Comparison of ENCODE assay signal across 8 cellular contexts in the genomic region with DNA sequence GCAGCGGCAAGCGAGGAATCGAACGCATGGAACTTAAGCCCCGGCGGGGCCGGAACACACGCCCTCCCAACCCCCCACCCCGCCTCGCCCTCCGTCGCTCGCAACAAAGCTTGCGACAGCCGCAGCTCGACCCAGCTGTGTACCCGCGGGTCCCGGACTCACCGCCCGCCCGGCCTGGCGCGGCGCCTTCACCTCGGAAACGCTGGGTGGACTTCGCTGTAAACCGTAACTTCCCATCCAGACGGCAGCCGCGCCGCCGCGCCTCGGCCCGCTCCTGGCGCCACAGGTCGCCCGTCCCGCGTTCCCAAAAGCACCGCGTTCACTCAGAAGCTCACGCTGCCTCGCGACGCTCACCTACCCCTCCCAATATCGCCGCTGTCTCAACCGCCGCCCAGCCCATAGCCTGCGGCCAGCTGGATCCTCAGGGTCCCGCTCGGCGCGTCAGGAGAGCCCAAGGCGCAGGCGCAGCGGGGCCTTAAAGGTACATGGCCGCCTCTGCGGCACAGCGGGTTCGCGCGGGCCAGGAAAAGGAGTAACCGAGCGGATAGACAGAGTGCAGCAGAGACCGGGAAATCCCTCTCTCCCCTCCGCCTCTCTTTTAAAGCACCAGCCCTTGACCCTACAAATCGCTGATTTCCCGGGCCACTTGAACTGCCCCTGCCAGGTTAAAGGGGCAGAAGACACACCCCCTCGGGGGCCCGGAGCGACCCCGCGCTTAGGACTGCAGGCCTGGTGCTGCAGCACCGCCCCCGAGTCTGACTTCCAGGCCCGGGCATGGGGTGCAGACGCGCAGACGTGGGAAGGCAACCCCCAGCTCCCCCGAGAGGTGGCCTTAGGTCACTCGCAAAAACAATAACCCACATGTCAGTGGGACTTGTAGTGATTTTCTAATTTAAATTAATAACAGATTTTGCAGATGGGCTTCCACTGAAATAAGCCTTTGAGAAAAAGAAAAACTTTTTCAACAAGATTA. TPM values are rescaled to one million over a fixed set of nuclear protein-coding genes. Genes with fewer than 3 reads are reported as not detected.
A peak's percentile ranks its signal among the peaks of the same experiment; 100 is the strongest.
DNase-seq lines count a peak whose midpoint lies in the region; ATAC-seq and TF ChIP-seq lines count a peak whose summit lies in the region.
"Not testable (repeated sequence)": the region's sequence is repeated elsewhere in the genome, so short reads cannot be mapped to it uniquely, and the experiment has no call there.

A gene with protein sequence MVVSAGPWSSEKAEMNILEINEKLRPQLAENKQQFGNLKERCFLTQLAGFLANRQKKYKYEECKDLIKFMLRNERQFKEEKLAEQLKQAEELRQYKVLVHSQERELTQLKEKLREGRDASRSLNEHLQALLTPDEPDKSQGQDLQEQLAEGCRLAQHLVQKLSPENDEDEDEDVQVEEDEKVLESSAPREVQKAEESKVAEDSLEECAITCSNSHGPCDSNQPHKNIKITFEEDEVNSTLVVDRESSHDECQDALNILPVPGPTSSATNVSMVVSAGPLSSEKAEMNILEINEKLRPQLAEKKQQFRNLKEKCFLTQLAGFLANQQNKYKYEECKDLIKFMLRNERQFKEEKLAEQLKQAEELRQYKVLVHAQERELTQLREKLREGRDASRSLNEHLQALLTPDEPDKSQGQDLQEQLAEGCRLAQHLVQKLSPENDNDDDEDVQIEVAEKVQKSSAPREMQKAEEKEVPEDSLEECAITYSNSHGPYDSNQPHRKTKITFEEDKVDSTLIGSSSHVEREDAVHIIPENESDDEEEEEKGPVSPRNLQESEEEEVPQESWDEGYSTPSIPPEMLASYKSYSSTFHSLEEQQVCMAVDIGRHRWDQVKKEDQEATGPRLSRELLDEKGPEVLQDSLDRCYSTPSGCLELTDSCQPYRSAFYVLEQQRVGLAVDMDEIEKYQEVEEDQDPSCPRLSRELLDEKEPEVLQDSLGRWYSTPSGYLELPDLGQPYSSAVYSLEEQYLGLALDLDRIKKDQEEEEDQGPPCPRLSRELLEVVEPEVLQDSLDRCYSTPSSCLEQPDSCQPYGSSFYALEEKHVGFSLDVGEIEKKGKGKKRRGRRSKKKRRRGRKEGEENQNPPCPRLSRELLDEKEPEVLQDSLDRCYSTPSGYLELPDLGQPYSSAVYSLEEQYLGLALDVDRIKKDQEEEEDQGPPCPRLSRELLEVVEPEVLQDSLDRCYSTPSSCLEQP (N-terminal part only) (minus strand): TSS at position 443 of the 973 bp plus-strand sequence. CDS start 21,412 bp downstream, outside the sequence.

- H3K27ac Mint-ChIP-seq in T-cell, result peak within 1 kb of the TSS; percentile 93 to 97
- H3K27ac Mint-ChIP-seq in activated naive CD8-positive, alpha-beta T cell treated with anti-CD3 and anti-CD28 coated beads for 36 hours, result peak within 1 kb of the TSS; percentile 96

- H3K79me2 ChIP-seq in Karpas-422 (ENCODE audit: low read length), result not testable (repeated sequence)

- not testable (repeated sequence) for H3K9me3 ChIP-seq in HAP-1; Karpas-422 (ENCODE audit: low read length)

- H3K4me1 Mint-ChIP-seq in T-cell; activated naive CD8-positive, alpha-beta T cell treated with anti-CD3 and anti-CD28 coated beads for 36 hours: not testable (repeated sequence)

- H3K9me3 Mint-ChIP-seq in T-cell; activated naive CD8-positive, alpha-beta T cell treated with anti-CD3 and anti-CD28 coated beads for 36 hours: not testable (repeated sequence)

- not testable (repeated sequence) for TF ChIP-seq CTCF in omental fat pad (IDR thresholded peaks at IDR 0.05)

- H3K4me1 ChIP-seq in HAP-1; Karpas-422 (ENCODE audit: low read length): not testable (repeated sequence)

- H3K9me2 ChIP-seq in Karpas-422 (replicated peaks; ENCODE audit: insufficient read depth, low read length), result not testable (repeated sequence)

- CTCF ChIA-PET in T-cell (lab: Charles Lee), result not testable (repeated sequence)

- not testable (repeated sequence) for H3K36me3 Mint-ChIP-seq in T-cell; activated naive CD8-positive, alpha-beta T cell treated with anti-CD3 and anti-CD28 coated beads for 36 hours

- POLR2A ChIA-PET in T-cell (lab: Charles Lee), result not testable (repeated sequence)

- DNase-seq in G401 (ENCODE audit: low spot score) (peak; percentile 17), HAP-1 (ENCODE audit: low spot score in 2 of 2) (peak in 1 of 2 experiments; percentile 68), Karpas-422 (peak; percentile 56), T-cell (peak in 30 of 34 experiments; percentile 11 to 56 (median 30)), glomerular visceral epithelial cell (ENCODE audit: extremely low spot score) (peak; percentile 42), stromal cell of bone marrow (ENCODE audit: low read depth) (peak; percentile 6)
- DNase-seq in activated naive CD8-positive, alpha-beta T cell treated with anti-CD3 and anti-CD28 coated beads for 36 hours, result peak; percentile 56
- DNase-seq in omental fat pad (ENCODE audit: low spot score), result not testable (repeated sequence)

- H3K36me3 ChIP-seq in HAP-1 (replicated peaks); Karpas-422 (ENCODE audit: insufficient read depth, low read length): not testable (repeated sequence)

- not testable (repeated sequence) for H3K27me3 Mint-ChIP-seq in T-cell; activated naive CD8-positive, alpha-beta T cell treated with anti-CD3 and anti-CD28 coated beads for 36 hours

- not testable (repeated sequence) for H3K9ac ChIP-seq in Karpas-422 (ENCODE audit: low read length)

- not testable (repeated sequence) for H3K27ac ChIP-seq in Karpas-422 (ENCODE audit: low read length)

- not testable (repeated sequence) for H3K27me3 ChIP-seq in HAP-1 (ENCODE audit: low read depth); Karpas-422 (ENCODE audit: low read length)

- H4K20me1 ChIP-seq in Karpas-422 (ENCODE audit: insufficient read depth, low read depth, low read length), result not testable (repeated sequence)

- H3K4me3 ChIP-seq in HAP-1, result peak within 1 kb of the TSS; percentile 39
- H3K4me3 ChIP-seq in Karpas-422 (ENCODE audit: low read length), result peak within 1 kb of the TSS; percentile 43; the same call in 1 of the 2 replicates

- not testable (repeated sequence) for H2AFZ ChIP-seq in Karpas-422 (ENCODE audit: low read length)

- H3K4me3 Mint-ChIP-seq in T-cell, result peak within 1 kb of the TSS; percentile 95 to 99 (median 97)
- peak within 1 kb of the TSS; percentile 98 for H3K4me3 Mint-ChIP-seq in activated naive CD8-positive, alpha-beta T cell treated with anti-CD3 and anti-CD28 coated beads for 36 hours

- in situ Hi-C loops in G401 (cut with HindIII; ENCODE audit: low sequenced_read_pairs); HAP-1 (cut with MboI; ENCODE audit: low sequenced_read_pairs): not testable (repeated sequence)

- ATAC-seq in T-cell (replicated peaks in 1 of 4), result peak; percentile 94
- ATAC-seq in omental fat pad (ENCODE audit: low FRiP score), result peak; percentile 100

- not testable (repeated sequence) for H3K4me2 ChIP-seq in Karpas-422 (ENCODE audit: low read depth, low read length, poor library complexity, severe bottlenecking)

RNA-seq across cellular contexts. Expression of the gene that starts here (rescaled TPM):
- total RNA-seq in G401 (2014; rRNA removed; shearing (Covaris generic)), result 5.6 and 6.7 TPM in 2 replicates
- 14.2 and 15.0 TPM in 2 replicates for total RNA-seq in Karpas-422 (2014; rRNA removed; shearing (Covaris generic); ENCODE audit: low replicate concordance)
- total RNA-seq in T-cell, result 10 to 100 TPM; 42.9 to 60.1 (median 45.5) TPM
- total RNA-seq in activated naive CD8-positive, alpha-beta T cell treated with anti-CD3 and anti-CD28 coated beads for 36 hours, result 10 to 100 TPM; 13.1 to 13.2 TPM
- total RNA-seq in omental fat pad, result 10 to 100 TPM; 15.7 to 19.7 (median 17.9) TPM
